ENCODE assay signal across 32 cellular contexts in genomic region chr17:12866244-12866643, GRCh38.
"Had no signal": no experiment of that assay in that cellular context is flagged by ENCODE, and none has a peak within 500 bp of the region (broad histone marks: within the 10 kb centered on the region; RNA-seq: fewer than 3 reads in every experiment).

No MANE protein-coding gene starts in this region.

- H3K27me3 Mint-ChIP-seq: activated CD4-positive, alpha-beta T cell treated with anti-CD3 and anti-CD28 coated beads, Interleukin-2, amount 10 ng/mL, durations not matched to agents 7 days and 5 days; activated CD8-positive, alpha-beta T cell treated with anti-CD3 and anti-CD28 coated beads for 36 hours; activated naive CD4-positive, alpha-beta T cell treated with anti-CD3 and anti-CD28 coated beads, Interleukin-2, amount 50 U/mL, for 24 hours; dendritic cell treated with granulocyte-macrophage colony-stimulating factor and Interleukin-4, amounts not matched to agents 40 ng/mL and 50 ng/mL, for 4 days; naive thymus-derived CD4-positive, alpha-beta T cell; stimulated activated naive CD8-positive, alpha-beta T cell treated with anti-CD3 and anti-CD28 coated beads, Interleukin-15, amount 100 ng/mL, for 72 hours had no signal

- H3K9me3 Mint-ChIP-seq: activated naive CD4-positive, alpha-beta T cell treated with anti-CD3 and anti-CD28 coated beads, Interleukin-2, amount 50 U/mL, for 24 hours; central memory CD8-positive, alpha-beta T cell; neural crest cell had no signal

- H3K36me3 ChIP-seq: pancreas, prostate gland, upper lobe of left lung, WERI-Rb-1 had no signal

- H3K4me1 Mint-ChIP-seq: activated CD4-positive, alpha-beta T cell treated with anti-CD3 and anti-CD28 coated beads, Interleukin-2, amount 10 ng/mL, durations not matched to agents 7 days and 5 days; activated naive CD4-positive, alpha-beta T cell treated with anti-CD3 and anti-CD28 coated beads, Interleukin-2, amount 50 U/mL, for 24 hours; central memory CD8-positive, alpha-beta T cell; endodermal cell; mesothelial cell of epicardium; naive thymus-derived CD4-positive, alpha-beta T cell; neural crest cell; stimulated activated effector memory CD8-positive, alpha-beta T cell treated with anti-CD3 and anti-CD28 coated beads, Interleukin-12 subunit alpha, Interleukin-12 subunit beta, amount 100 ng/mL, for 72 hours; stimulated activated naive CD8-positive, alpha-beta T cell treated with anti-CD3 and anti-CD28 coated beads, Interleukin-15, amount 100 ng/mL, for 72 hours had no signal

- H3K4me1 ChIP-seq: pancreas, prostate gland, upper lobe of left lung had no signal

- H3K27ac ChIP-seq: pancreas, prostate gland, skin epidermis, upper lobe of left lung, WERI-Rb-1 had no signal

- H3K27me3 ChIP-seq: pancreas, upper lobe of left lung had no signal

- H3K4me3 Mint-ChIP-seq: activated CD4-positive, alpha-beta T cell treated with anti-CD3 and anti-CD28 coated beads, Interleukin-2, amount 10 ng/mL, durations not matched to agents 7 days and 5 days; activated CD8-positive, alpha-beta T cell treated with anti-CD3 and anti-CD28 coated beads for 36 hours; activated naive CD4-positive, alpha-beta T cell treated with anti-CD3 and anti-CD28 coated beads, Interleukin-2, amount 50 U/mL, for 24 hours; central memory CD8-positive, alpha-beta T cell; dendritic cell treated with granulocyte-macrophage colony-stimulating factor and Interleukin-4, amounts not matched to agents 40 ng/mL and 50 ng/mL, for 4 days; endodermal cell; mesothelial cell of epicardium; naive thymus-derived CD4-positive, alpha-beta T cell; neural crest cell; stimulated activated effector memory CD8-positive, alpha-beta T cell treated with anti-CD3 and anti-CD28 coated beads, Interleukin-12 subunit alpha, Interleukin-12 subunit beta, amount 100 ng/mL, for 72 hours; stimulated activated naive CD8-positive, alpha-beta T cell treated with anti-CD3 and anti-CD28 coated beads, Interleukin-15, amount 100 ng/mL, for 72 hours had no signal

- H3K27ac Mint-ChIP-seq: activated CD4-positive, alpha-beta T cell treated with anti-CD3 and anti-CD28 coated beads, Interleukin-2, amount 10 ng/mL, durations not matched to agents 7 days and 5 days; activated CD8-positive, alpha-beta T cell treated with anti-CD3 and anti-CD28 coated beads for 36 hours; activated naive CD4-positive, alpha-beta T cell treated with anti-CD3 and anti-CD28 coated beads, Interleukin-2, amount 50 U/mL, for 24 hours; activated T-helper 2 cell treated with anti-CD3 and anti-CD28 coated beads, Interferon-gamma antibody, Interleukin-2, Interleukin-4, amounts not matched to agents 10 μg/mL and 5 μg/mL and 100 μg/mL, durations not matched to agents 14 hours and 24 hours and 36 hours; dendritic cell treated with granulocyte-macrophage colony-stimulating factor and Interleukin-4, amounts not matched to agents 40 ng/mL and 50 ng/mL, for 4 days; endodermal cell; mesothelial cell of epicardium; naive thymus-derived CD4-positive, alpha-beta T cell; stimulated activated effector memory CD8-positive, alpha-beta T cell treated with anti-CD3 and anti-CD28 coated beads, Interleukin-12 subunit alpha, Interleukin-12 subunit beta, amount 100 ng/mL, for 72 hours; stimulated activated naive CD8-positive, alpha-beta T cell treated with anti-CD3 and anti-CD28 coated beads, Interleukin-15, amount 100 ng/mL, for 72 hours had no signal

- H3K4me3 ChIP-seq: pancreas, prostate gland, skin epidermis, upper lobe of left lung had no signal

- H3K9me3 ChIP-seq: pancreas, prostate gland, upper lobe of left lung had no signal

- H3K36me3 Mint-ChIP-seq: activated naive CD4-positive, alpha-beta T cell treated with anti-CD3 and anti-CD28 coated beads, Interleukin-2, amount 50 U/mL, for 24 hours; mesothelial cell of epicardium; naive thymus-derived CD4-positive, alpha-beta T cell; stimulated activated effector memory CD8-positive, alpha-beta T cell treated with anti-CD3 and anti-CD28 coated beads, Interleukin-12 subunit alpha, Interleukin-12 subunit beta, amount 100 ng/mL, for 72 hours had no signal

- DNase-seq: activated CD4-positive, alpha-beta T cell treated with anti-CD3 and anti-CD28 coated beads, Interleukin-2, amount 10 ng/mL, durations not matched to agents 7 days and 5 days; activated CD8-positive, alpha-beta T cell treated with anti-CD3 and anti-CD28 coated beads for 36 hours; activated T-cell treated with anti-CD3 and anti-CD28 coated beads, Interleukin-2, amount 50 U/mL, for 48 hours; endodermal cell; foreskin fibroblast; head of caudate nucleus; hippocampal formation; kidney; left colon; naive thymus-derived CD4-positive, alpha-beta T cell; nucleus accumbens; pancreas; retina; stimulated activated CD4-positive, alpha-beta T cell treated with anti-CD3 and anti-CD28 coated beads, Interleukin-12 subunit alpha, Interleukin-12 subunit beta, amount 100 ng/mL, for 4 hours; stimulated activated CD4-positive, alpha-beta T cell treated with anti-CD3 and anti-CD28 coated beads, Interleukin-4, amount 100 ng/mL, for 1 hour; stimulated activated naive CD8-positive, alpha-beta T cell treated with anti-CD3 and anti-CD28 coated beads, Interleukin-15, amount 100 ng/mL, for 72 hours; substantia nigra; T1000; upper lobe of left lung; WERI-Rb-1 had no signal

- ATAC-seq: activated CD4-positive, CD25-positive, alpha-beta regulatory T cell treated with anti-CD3 and anti-CD28 coated beads, Interleukin-2, amount 50 U/mL, for 24 hours; activated CD8-positive, alpha-beta T cell treated with anti-CD3 and anti-CD28 coated beads for 36 hours; esophagus mucosa; left colon; naive thymus-derived CD4-positive, alpha-beta T cell; pancreas; sciatic nerve; stimulated activated effector memory CD8-positive, alpha-beta T cell treated with anti-CD3 and anti-CD28 coated beads, Interleukin-12 subunit alpha, Interleukin-12 subunit beta, amount 100 ng/mL, for 72 hours; stimulated activated naive CD8-positive, alpha-beta T cell treated with anti-CD3 and anti-CD28 coated beads, Interleukin-15, amount 100 ng/mL, for 72 hours had no signal
